ENCODE assay signal across 8 cellular contexts in the genomic region with DNA sequence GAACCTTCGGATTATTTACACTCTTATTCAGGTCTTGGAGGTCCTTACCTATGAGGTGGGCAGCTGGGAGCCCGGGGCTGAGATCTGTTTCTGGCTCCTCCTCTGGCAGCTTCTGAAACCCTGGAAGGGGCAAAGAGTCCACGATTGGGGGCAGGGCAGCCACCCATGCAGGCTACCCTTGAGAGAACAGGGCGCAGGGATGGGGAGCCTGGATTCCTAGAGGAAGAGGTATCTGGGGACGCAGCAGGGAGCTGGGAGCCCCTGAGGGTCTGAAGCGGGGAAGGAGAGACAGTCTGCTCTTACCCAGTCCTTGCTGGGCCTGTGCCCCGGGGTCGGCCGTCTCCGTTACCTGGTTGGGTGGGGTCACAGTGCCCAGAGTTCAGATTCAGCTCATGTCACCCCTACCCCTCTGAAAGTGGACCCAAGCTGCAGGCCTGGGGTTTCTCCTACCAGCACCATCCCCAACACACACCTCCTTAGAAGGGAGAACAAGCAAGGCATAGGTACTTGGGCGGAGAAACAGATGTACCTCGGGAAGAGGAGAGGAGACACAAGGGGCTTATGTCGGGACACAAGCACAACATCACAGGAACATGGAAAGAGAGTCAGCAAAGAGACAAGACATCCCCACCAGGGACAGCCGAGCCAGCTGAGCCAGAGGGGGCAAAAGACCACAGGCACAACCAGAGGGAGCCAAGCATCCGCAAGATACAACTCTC. TPM values are rescaled to one million over a fixed set of nuclear protein-coding genes. Genes with fewer than 3 reads are reported as not detected.
DNase-seq lines count a peak whose midpoint lies in the region; ATAC-seq and TF ChIP-seq lines count a peak whose summit lies in the region.

No MANE protein-coding gene starts in this region.

- H2AFZ ChIP-seq in PC-3 (ENCODE audit: low read length), result peak overlapping the region; percentile 99

- no peaks in the 10 kb centered on the region for H3K79me2 ChIP-seq in PC-3 (ENCODE audit: low read length)

- peak overlapping the region; percentile 80 for H3K4me3 ChIP-seq in Caco-2 (ENCODE audit: low read depth, low read length)
- H3K4me3 ChIP-seq in PC-3 (ENCODE audit: low read length), result peak overlapping the region; percentile 83
- peak overlapping the region; percentile 97 for H3K4me3 ChIP-seq in naive thymus-derived CD4-positive, alpha-beta T cell (ENCODE audit: low read length)

- no peaks in the 10 kb centered on the region for H3K9me3 ChIP-seq in Caco-2
- H3K9me3 ChIP-seq in PC-3 (ENCODE audit: low read length), result no peaks in the 10 kb centered on the region
- no peaks in the 10 kb centered on the region for H3K9me3 ChIP-seq in naive thymus-derived CD4-positive, alpha-beta T cell (ENCODE audit: control insufficient read depth in 2 of 3, low read length in 3 of 3)

- peaks cover 18% of the 10 kb centered on the region for H3K4me1 Mint-ChIP-seq in Caco-2 (ENCODE audit: low read depth, unreplicated experiment)
- peaks cover 69 to 73% of the 10 kb centered on the region in 2 donors for H3K4me1 Mint-ChIP-seq in effector memory CD8-positive, alpha-beta T cell (ENCODE audit: low read depth in 2 of 2)
- peaks cover 43 to 80% (median 65%) of the 10 kb centered on the region in 7 donors for H3K4me1 Mint-ChIP-seq in naive thymus-derived CD4-positive, alpha-beta T cell

- no peak overlapping the region for H3K27ac ChIP-seq in PC-3 (ENCODE audit: low read length)
- H3K27ac ChIP-seq in naive thymus-derived CD4-positive, alpha-beta T cell (ENCODE audit: low read depth, low read length), result peak overlapping the region; percentile 97

- H3K4me2 ChIP-seq in PC-3 (ENCODE audit: low read length), result peak overlapping the region; percentile 99

- no peaks in the 10 kb centered on the region for H4K20me1 ChIP-seq in PC-3 (ENCODE audit: low read length)

- H3K27me3 ChIP-seq in Caco-2 (replicated peaks; ENCODE audit: control insufficient read depth, insufficient read depth, low read length) (no peaks in the 10 kb centered on the region), PC-3 (ENCODE audit: low read length) (no peaks in the 10 kb centered on the region)
- H3K27me3 ChIP-seq in naive thymus-derived CD4-positive, alpha-beta T cell (ENCODE audit: control insufficient read depth in 2 of 2, insufficient read depth in 2 of 2, low read length in 2 of 2), result no peaks in the 10 kb centered on the region

- peak overlapping the region; percentile 64; the same call in 1 of the 2 replicates for H3K9ac ChIP-seq in PC-3 (ENCODE audit: low read length)

- intact Hi-C loops in Caco-2 (cut with micrococcal nuclease; ENCODE audit: unreplicated experiment), result loop anchor here (1.0 kb wide), 1 partner anchor 17 kb away; no protein-coding TSS in a partner anchor
- intact Hi-C loops in PC-3 (cut with micrococcal nuclease), result loop anchor here (1.0 kb wide), 1 partner anchor 17 kb away; no protein-coding TSS in a partner anchor
- intact Hi-C loops in naive thymus-derived CD4-positive, alpha-beta T cell (cut with micrococcal nuclease), result loop anchor here (1.0 to 2.0 kb wide), 7 partner anchors 9 to 89 kb away; a partner anchor contains a TSS

- H3F3A ChIP-seq in PC-3 (ENCODE audit: low read length, unreplicated experiment), result no peaks in the 10 kb centered on the region

- H3K36me3 Mint-ChIP-seq in Caco-2 (ENCODE audit: insufficient read depth, unreplicated experiment), result peaks cover 5% of the 10 kb centered on the region
- peaks cover 45% of the 10 kb centered on the region for H3K36me3 Mint-ChIP-seq in effector memory CD8-positive, alpha-beta T cell (ENCODE audit: insufficient read depth)
- peaks cover 11 to 52% (median 16%) of the 10 kb centered on the region in 5 donors for H3K36me3 Mint-ChIP-seq in naive thymus-derived CD4-positive, alpha-beta T cell

- ATAC-seq in PC-3 (peak; percentile 11), HG03045 (IDR thresholded peaks at IDR 0.05; ENCODE audit: unreplicated experiment) (no peak)
- ATAC-seq in effector memory CD8-positive, alpha-beta T cell (replicated peaks), result no peak
- no peak for ATAC-seq in naive thymus-derived CD4-positive, alpha-beta T cell

- BruUV-seq in Caco-2 (replicated peaks; lab: Mats Ljungman, UMichigan), result no TSS peak
- no TSS peak for BruUV-seq in PC-3 (replicated peaks; lab: Mats Ljungman, UMichigan)

- H3K9me3 Mint-ChIP-seq in Caco-2 (ENCODE audit: unreplicated experiment), result no peaks in the 10 kb centered on the region
- H3K9me3 Mint-ChIP-seq in effector memory CD8-positive, alpha-beta T cell, result no peaks in the 10 kb centered on the region
- H3K9me3 Mint-ChIP-seq in naive thymus-derived CD4-positive, alpha-beta T cell, result peaks cover 0 to 5% (median 0%) of the 10 kb centered on the region in 11 donors

- POLR2A ChIA-PET in Caco-2 (lab: Charles Lee) (interaction anchor here (0.9 kb wide), 1 partner anchor 54 kb away, joined by 3 read pairs; no protein-coding TSS in a partner anchor), PC-3 (lab: Charles Lee; ENCODE audit: unreplicated experiment) (no interaction called here)
- POLR2A ChIA-PET in naive thymus-derived CD4-positive, alpha-beta T cell (lab: Charles Lee), result interaction anchor here (0.6 to 66.4 kb wide), 18 partner anchors 14 to 1690 kb away, joined by 3 to 3078 read pairs (median 4); a partner anchor contains a TSS

- H3K27ac Mint-ChIP-seq in Caco-2 (ENCODE audit: unreplicated experiment), result peak overlapping the region; percentile 83
- H3K27ac Mint-ChIP-seq in effector memory CD8-positive, alpha-beta T cell, result peak overlapping the region; percentile 98 to 99
- H3K27ac Mint-ChIP-seq in naive thymus-derived CD4-positive, alpha-beta T cell, result peak overlapping the region; percentile 94 to 100 (median 97)

- H3K9me2 ChIP-seq in PC-3 (replicated peaks; ENCODE audit: low read length), result no peaks in the 10 kb centered on the region

- H3K36me3 ChIP-seq in Caco-2 (ENCODE audit: control insufficient read depth, insufficient read depth, low read length), result no peaks in the 10 kb centered on the region
- no peaks in the 10 kb centered on the region for H3K36me3 ChIP-seq in PC-3 (ENCODE audit: low read depth, low read length)
- H3K36me3 ChIP-seq in naive thymus-derived CD4-positive, alpha-beta T cell (ENCODE audit: control insufficient read depth in 2 of 3, insufficient read depth in 3 of 3, low read length in 3 of 3), result peaks cover 4 to 20% (median 5%) of the 10 kb centered on the region in 3 experiments

- TF ChIP-seq CTCF in Caco-2 (IDR thresholded peaks at IDR 0.05; ENCODE audit: insufficient read depth in 1 of 2, low read depth in 1 of 2, low read length in 1 of 2, severe bottlenecking in 1 of 2, unreplicated experiment in 1 of 2) (no peak), PC-3 (conservative IDR thresholded peaks at IDR 0.05; ENCODE audit: low read depth, low read length) (no peak)

- DNase-seq in Caco-2 (no peak), PC-3 (no peak), DMS153 treated with DMSO at 0.1 percent for 48 hours (lab: John Stamatoyannopoulos, UW; ENCODE audit: unreplicated experiment) (no peak), AG08396 (ENCODE audit: low spot score) (no peak), NCI-H345 (lab: John Stamatoyannopoulos, UW) (no peak)
- DNase-seq in effector memory CD8-positive, alpha-beta T cell, result no peak
- peak in 1 of 9 donors; percentile 32 for DNase-seq in naive thymus-derived CD4-positive, alpha-beta T cell

- peak overlapping the region; percentile 97 for H3K4me3 Mint-ChIP-seq in Caco-2 (ENCODE audit: unreplicated experiment)
- H3K4me3 Mint-ChIP-seq in effector memory CD8-positive, alpha-beta T cell, result peak overlapping the region; percentile 82 to 99
- peak overlapping the region; percentile 88 to 100 (median 99) for H3K4me3 Mint-ChIP-seq in naive thymus-derived CD4-positive, alpha-beta T cell

- CTCF ChIA-PET in Caco-2 (lab: Charles Lee), result interaction anchor here (0.8 to 7.2 kb wide), 3 partner anchors 16 to 494 kb away, joined by 3 to 80 read pairs (median 4); no protein-coding TSS in a partner anchor
- CTCF ChIA-PET in PC-3 (lab: Charles Lee), result no interaction called here
- CTCF ChIA-PET in naive thymus-derived CD4-positive, alpha-beta T cell (lab: Charles Lee), result interaction anchor here (0.9 to 18.2 kb wide), 11 partner anchors 6 to 88 kb away, joined by 3 to 687 read pairs (median 14); a partner anchor contains a TSS

- H3K4me1 ChIP-seq in Caco-2 (peaks cover 3% of the 10 kb centered on the region; the same call in 1 of the 2 replicates), PC-3 (ENCODE audit: insufficient read depth, low read length) (peaks cover 11% of the 10 kb centered on the region; the same call in 1 of the 2 replicates)
- H3K4me1 ChIP-seq in naive thymus-derived CD4-positive, alpha-beta T cell (ENCODE audit: control insufficient read depth in 2 of 2, insufficient read depth in 2 of 2, low read length in 2 of 2), result peaks cover 61 to 68% of the 10 kb centered on the region in 2 donors

- H3K27me3 Mint-ChIP-seq in Caco-2 (ENCODE audit: insufficient read depth, unreplicated experiment), result no peaks in the 10 kb centered on the region
- H3K27me3 Mint-ChIP-seq in effector memory CD8-positive, alpha-beta T cell, result no peaks in the 10 kb centered on the region
- no peaks in the 10 kb centered on the region for H3K27me3 Mint-ChIP-seq in naive thymus-derived CD4-positive, alpha-beta T cell

RNA-seq across cellular contexts. Expression of a gene that starts 0.6 kb away (rescaled TPM):
- total RNA-seq in Caco-2 (2022), result not detected in 2 replicates
- 1.5 TPM in 1 of 2 replicates, not detected in the other for total RNA-seq in PC-3 (2014; rRNA removed)
- 1,000 to 10,000 TPM in 1 of 5 experiments, 100 to 1,000 TPM in 4; 370 to 1,909 (median 670) TPM for total RNA-seq in naive thymus-derived CD4-positive, alpha-beta T cell
- 1,000 to 10,000 TPM; 1,970 to 2,371 TPM for polyA plus RNA-seq in naive thymus-derived CD4-positive, alpha-beta T cell

RNA-seq across cellular contexts. Expression of a gene that starts 4.4 kb away (rescaled TPM):
- not detected in 2 replicates for total RNA-seq in Caco-2 (2022)
- not detected in 2 replicates for total RNA-seq in PC-3 (2014; rRNA removed)
- total RNA-seq in naive thymus-derived CD4-positive, alpha-beta T cell, result 100 to 1,000 TPM in 2 of 5 experiments, 10 to 100 TPM in 3; 15.1 to 234 (median 32.0) TPM
- polyA plus RNA-seq in naive thymus-derived CD4-positive, alpha-beta T cell, result 10 to 100 TPM in 1 of 2 donors, 1 to 10 TPM in 1; 8.4 to 15.3 TPM

RNA-seq across cellular contexts. Expression of a gene that starts 6.3 kb away (rescaled TPM):
- total RNA-seq in Caco-2 (2022), result not detected in 2 replicates
- not detected in 2 replicates for total RNA-seq in PC-3 (2014; rRNA removed)
- total RNA-seq in naive thymus-derived CD4-positive, alpha-beta T cell, result 100 to 1,000 TPM in 1 of 5 experiments, 10 to 100 TPM in 1, 1 to 10 TPM in 3; 5.4 to 125 (median 8.7) TPM
- polyA plus RNA-seq in naive thymus-derived CD4-positive, alpha-beta T cell, result 1 to 10 TPM in 1 of 2 donors, under 1 TPM in 1; 0.73 to 1.1 TPM

RNA-seq across cellular contexts. Expression of a gene that starts 9.6 kb away (rescaled TPM):
- total RNA-seq in Caco-2 (2022) (not detected in 2 replicates), PC-3 (2014; rRNA removed) (not detected in 2 replicates)
- 100 to 1,000 TPM in 1 of 5 experiments, 10 to 100 TPM in 4; 12.3 to 110 (median 20.2) TPM for total RNA-seq in naive thymus-derived CD4-positive, alpha-beta T cell
- 10 to 100 TPM; 24.0 to 27.5 TPM for polyA plus RNA-seq in naive thymus-derived CD4-positive, alpha-beta T cell

RNA-seq across cellular contexts. Expression of a gene that starts 11.1 kb away (rescaled TPM):
- not detected in 2 replicates for total RNA-seq in Caco-2 (2022)
- 0.26 TPM in 1 of 2 replicates, not detected in the other for total RNA-seq in PC-3 (2014; rRNA removed)
- total RNA-seq in naive thymus-derived CD4-positive, alpha-beta T cell, result 10 to 100 TPM in 2 of 5 experiments, 1 to 10 TPM in 2, under 1 TPM in 1; 0.97 to 47.1 (median 6.7) TPM
- 10 to 100 TPM; 11.0 to 19.7 TPM for polyA plus RNA-seq in naive thymus-derived CD4-positive, alpha-beta T cell

Comparison
In these comparisons a context has a peak if more than half of its experiments do, and no peak if none do; other contexts are left out.
1. RNA of a gene that starts 0.6 kb away (total RNA-seq): 370 to 1,909 TPM in naive thymus-derived CD4-positive, alpha-beta T cell; 1.5 TPM in PC-3 and not detected in Caco-2; every median in the first group is over 100 times any median in the second.
2. RNA of a gene that starts 4.4 kb away (total RNA-seq): 15.1 to 234 TPM in naive thymus-derived CD4-positive, alpha-beta T cell; not detected in Caco-2 and not detected in PC-3; every median in the first group is over 10 times any median in the second.
3. Peak in every context shown above with its lines, with median percentiles within 50 percentile points of each other: H3K4me3 ChIP-seq, H3K27ac Mint-ChIP-seq and H3K4me3 Mint-ChIP-seq.